In the genomic region with DNA sequence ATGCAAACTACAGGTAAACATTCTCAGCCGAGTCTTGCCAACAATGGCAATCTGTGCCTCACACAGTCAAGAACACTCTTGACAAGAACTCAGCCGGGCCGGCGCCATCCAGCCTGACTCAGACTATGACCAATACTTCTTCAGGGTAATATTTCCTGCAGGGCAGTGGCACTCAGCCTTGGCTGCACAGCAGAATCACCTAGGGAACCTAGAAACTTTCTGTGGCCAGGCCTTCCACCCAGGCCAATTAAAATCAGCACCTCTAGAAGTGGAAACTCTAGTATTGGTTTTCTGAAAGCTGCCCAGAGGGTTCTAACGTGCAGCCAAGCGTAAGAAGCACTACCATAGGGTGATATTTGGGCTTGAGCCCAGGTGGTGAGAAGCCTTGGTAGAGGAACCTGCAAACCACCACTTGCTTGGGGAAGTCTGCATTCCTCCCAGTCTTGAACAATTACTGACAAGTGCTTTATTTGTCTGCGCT, we compare ENCODE assay signal across 8 cellular contexts.
A peak's percentile ranks its signal among the peaks of the same experiment; 100 is the strongest.
DNase-seq lines count a peak whose midpoint lies in the region; ATAC-seq and TF ChIP-seq lines count a peak whose summit lies in the region.
"Had no signal": no experiment of that assay in that cellular context is flagged by ENCODE, and none has a peak within 500 bp of the region (broad histone marks: within the 10 kb centered on the region; RNA-seq: fewer than 3 reads in every experiment).

No MANE protein-coding gene starts in this region.

- H3K9me3 Mint-ChIP-seq in type B pancreatic cell, result no peaks in the 10 kb centered on the region
- no peaks in the 10 kb centered on the region for H3K9me3 Mint-ChIP-seq in chondrocyte (ENCODE audit: low read depth)
- peaks cover 0 to 4% (median 0%) of the 10 kb centered on the region in 11 donors for H3K9me3 Mint-ChIP-seq in naive thymus-derived CD4-positive, alpha-beta T cell
- H3K9me3 Mint-ChIP-seq: dendritic cell treated with granulocyte-macrophage colony-stimulating factor and Interleukin-4, amounts not matched to agents 40 ng/mL and 50 ng/mL, for 4 days had no signal

- no peak overlapping the region for H3K9ac ChIP-seq in mammary epithelial cell (ENCODE audit: insufficient read depth, low read length)

- in situ Hi-C loops in mammary epithelial cell (cut with MboI; ENCODE audit: low sequenced_read_pairs in 2 of 2), result no loop called here

- H3K4me1 Mint-ChIP-seq in type B pancreatic cell (ENCODE audit: unreplicated experiment) (peaks cover 21% of the 10 kb centered on the region), chondrocyte (ENCODE audit: low read depth) (peaks cover 7% of the 10 kb centered on the region)
- H3K4me1 Mint-ChIP-seq in naive thymus-derived CD4-positive, alpha-beta T cell, result peaks cover 0 to 9% (median 0%) of the 10 kb centered on the region in 7 donors

- WGBS in mammary epithelial cell (ENCODE audit: low coverage, missing lambda C conversion rate), result 34% methylated on average over 7 of the region's 7 CpGs

- no peaks in the 10 kb centered on the region for H3K36me3 ChIP-seq in mammary epithelial cell (ENCODE audit: insufficient read depth, low read length)
- no peaks in the 10 kb centered on the region for H3K36me3 ChIP-seq in naive thymus-derived CD4-positive, alpha-beta T cell (ENCODE audit: control insufficient read depth in 2 of 3, insufficient read depth in 3 of 3, low read length in 3 of 3)

- H3K4me2 ChIP-seq in mammary epithelial cell (ENCODE audit: insufficient read depth, low read depth, low read length), result peak overlapping the region; percentile 36

- dilution Hi-C loops in mammary epithelial cell (cut with HindIII; ENCODE audit: low sequenced_read_pairs), result no loop called here

- POLR2A ChIA-PET in naive thymus-derived CD4-positive, alpha-beta T cell (lab: Charles Lee), result no interaction called here

- H3K27me3 Mint-ChIP-seq in type B pancreatic cell, result no peaks in the 10 kb centered on the region
- no peaks in the 10 kb centered on the region for H3K27me3 Mint-ChIP-seq in chondrocyte (ENCODE audit: low read depth)
- H3K27me3 Mint-ChIP-seq in naive thymus-derived CD4-positive, alpha-beta T cell, result no peaks in the 10 kb centered on the region
- H3K27me3 Mint-ChIP-seq: dendritic cell treated with granulocyte-macrophage colony-stimulating factor and Interleukin-4, amounts not matched to agents 40 ng/mL and 50 ng/mL, for 4 days had no signal

- no peak overlapping the region for H2AFZ ChIP-seq in mammary epithelial cell (ENCODE audit: low read depth, low read length)

- TF ChIP-seq CTCF in mammary epithelial cell (conservative IDR thresholded peaks at IDR 0.05 in 1 of 2, IDR thresholded peaks at IDR 0.05 in 1 of 2; ENCODE audit: extremely low read depth in 1 of 2, insufficient read depth in 1 of 2, low read depth in 1 of 2, low read length in 2 of 2) (no peak), type B pancreatic cell (conservative IDR thresholded peaks at IDR 0.05) (no peak), chondrocyte (IDR thresholded peaks at IDR 0.05) (no peak)

- H3K36me3 Mint-ChIP-seq in type B pancreatic cell, result peaks cover 18% of the 10 kb centered on the region
- peaks cover 3% of the 10 kb centered on the region for H3K36me3 Mint-ChIP-seq in chondrocyte (ENCODE audit: low read depth)
- peaks cover 0 to 20% (median 6%) of the 10 kb centered on the region in 5 donors for H3K36me3 Mint-ChIP-seq in naive thymus-derived CD4-positive, alpha-beta T cell

- no peaks in the 10 kb centered on the region for H3K9me3 ChIP-seq in mammary epithelial cell (replicated peaks; ENCODE audit: insufficient read depth, low read length)
- H3K9me3 ChIP-seq in naive thymus-derived CD4-positive, alpha-beta T cell (ENCODE audit: control insufficient read depth in 2 of 3, low read length in 3 of 3), result no peaks in the 10 kb centered on the region

- H3K79me2 ChIP-seq in mammary epithelial cell (ENCODE audit: insufficient read depth, low read length), result no peaks in the 10 kb centered on the region

- no peaks in the 10 kb centered on the region for H4K20me1 ChIP-seq in mammary epithelial cell (ENCODE audit: insufficient read depth, low read length)

- intact Hi-C loops in mammary epithelial cell (cut with micrococcal nuclease), result no loop called here
- intact Hi-C loops in naive thymus-derived CD4-positive, alpha-beta T cell (cut with micrococcal nuclease), result no loop called here

- peak; percentile 93 for ATAC-seq in GM19438 (IDR thresholded peaks at IDR 0.05; ENCODE audit: low read depth, unreplicated experiment)
- ATAC-seq in naive thymus-derived CD4-positive, alpha-beta T cell, result no peak

- no peaks in the 10 kb centered on the region for H3K27me3 ChIP-seq in mammary epithelial cell (ENCODE audit: insufficient read depth, low read length)
- no peaks in the 10 kb centered on the region for H3K27me3 ChIP-seq in naive thymus-derived CD4-positive, alpha-beta T cell (ENCODE audit: control insufficient read depth in 2 of 2, insufficient read depth in 2 of 2, low read length in 2 of 2)

- peaks cover 22% of the 10 kb centered on the region for H3K4me1 ChIP-seq in mammary epithelial cell (ENCODE audit: insufficient read depth, low read length)
- no peaks in the 10 kb centered on the region for H3K4me1 ChIP-seq in naive thymus-derived CD4-positive, alpha-beta T cell (ENCODE audit: control insufficient read depth in 2 of 2, insufficient read depth in 2 of 2, low read length in 2 of 2)

- peak overlapping the region; percentile 55 for H3K27ac ChIP-seq in mammary epithelial cell (ENCODE audit: insufficient read depth, low read depth, low read length)
- no peak overlapping the region for H3K27ac ChIP-seq in naive thymus-derived CD4-positive, alpha-beta T cell (ENCODE audit: low read depth, low read length)

- CTCF ChIA-PET in mammary epithelial cell (lab: Charles Lee; ENCODE audit: low non-redundant PET), result no interaction called here
- CTCF ChIA-PET in naive thymus-derived CD4-positive, alpha-beta T cell (lab: Charles Lee), result no interaction called here

- H3K4me3 Mint-ChIP-seq in type B pancreatic cell (no peak overlapping the region), chondrocyte (ENCODE audit: unreplicated experiment) (no peak overlapping the region)
- no peak overlapping the region for H3K4me3 Mint-ChIP-seq in naive thymus-derived CD4-positive, alpha-beta T cell
- H3K4me3 Mint-ChIP-seq: dendritic cell treated with granulocyte-macrophage colony-stimulating factor and Interleukin-4, amounts not matched to agents 40 ng/mL and 50 ng/mL, for 4 days had no signal

- no TSS peak for BruUV-seq in mammary epithelial cell (replicated peaks; lab: Mats Ljungman, UMichigan)

- peak overlapping the region; percentile 3 for H3K27ac Mint-ChIP-seq in type B pancreatic cell
- no peak overlapping the region for H3K27ac Mint-ChIP-seq in chondrocyte (ENCODE audit: unreplicated experiment)
- no peak overlapping the region for H3K27ac Mint-ChIP-seq in naive thymus-derived CD4-positive, alpha-beta T cell
- H3K27ac Mint-ChIP-seq: dendritic cell treated with granulocyte-macrophage colony-stimulating factor and Interleukin-4, amounts not matched to agents 40 ng/mL and 50 ng/mL, for 4 days had no signal

- DNase-seq in HK-2 (ENCODE audit: unreplicated experiment) (peak; percentile 92), mammary epithelial cell (peak; percentile 95), type B pancreatic cell (ENCODE audit: extremely low spot score, unreplicated experiment) (no peak), chondrocyte (ENCODE audit: low spot score) (no peak), 8988T (no peak)
- no peak for DNase-seq in naive thymus-derived CD4-positive, alpha-beta T cell

- H3K4me3 ChIP-seq in mammary epithelial cell (replicated peaks in 1 of 3; ENCODE audit: insufficient read depth in 1 of 3, low read depth in 2 of 3, low read length in 3 of 3), result no peak overlapping the region
- H3K4me3 ChIP-seq in naive thymus-derived CD4-positive, alpha-beta T cell (ENCODE audit: low read length), result no peak overlapping the region

Comparison
In these comparisons a context has a peak if more than half of its experiments do, and no peak if none do; other contexts are left out.
1. DNase-seq: peak in HK-2 (single experiment) and mammary epithelial cell (single experiment); none in type B pancreatic cell (single experiment), chondrocyte (single experiment), 8988T (single experiment) and naive thymus-derived CD4-positive, alpha-beta T cell (0 of 9).